9 cellular contexts compared by ENCODE assay signal in the genomic region with DNA sequence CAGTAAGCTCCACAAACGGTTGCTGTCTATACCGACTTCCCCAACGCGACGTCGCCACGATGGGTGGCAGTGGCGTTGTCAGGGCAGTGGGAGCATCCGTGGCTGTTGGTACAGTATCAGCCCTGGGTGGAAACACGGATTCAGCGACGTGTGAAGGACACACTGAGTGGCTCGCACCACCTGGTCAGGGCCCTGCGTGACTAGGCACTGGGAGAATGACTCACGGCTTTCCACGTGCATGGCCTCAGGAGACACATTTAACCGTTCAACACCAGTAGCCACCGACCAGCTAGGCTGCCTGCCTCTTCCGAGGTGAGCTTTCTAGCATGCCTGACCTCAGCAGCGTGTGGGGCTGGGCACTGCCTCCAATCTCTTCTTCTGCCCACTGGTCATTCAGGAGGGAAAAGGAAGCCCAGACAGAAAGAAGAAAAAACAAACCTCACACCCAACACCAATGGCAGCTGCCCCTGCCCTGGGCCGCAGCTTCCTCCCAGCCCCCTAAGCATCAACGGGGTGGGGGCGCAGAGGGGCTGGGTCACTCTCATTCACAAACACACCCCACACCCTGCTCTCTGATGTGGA. TPM values are rescaled to one million over a fixed set of nuclear protein-coding genes. Genes with fewer than 3 reads are reported as not detected.
DNase-seq lines count a peak whose midpoint lies in the region; ATAC-seq, FAIRE-seq and TF ChIP-seq lines count a peak whose summit lies in the region.
"Had no signal": no experiment of that assay in that cellular context is flagged by ENCODE, and none has a peak within 500 bp of the region (broad histone marks: within the 10 kb centered on the region; RNA-seq: fewer than 3 reads in every experiment).

No MANE protein-coding gene starts in this region.

- TF ChIP-seq RAD21 in A549 (conservative IDR thresholded peaks at IDR 0.05 in 1 of 2, IDR thresholded peaks at IDR 0.05 in 1 of 2) = no peak

- 49% methylated on average over 20 of the region's 23 CpGs for WGBS in A549 (ENCODE audit: missing lambda C conversion rate)

- H3K4me2 ChIP-seq in A549 (peak overlapping the region; percentile 59), osteoblast (ENCODE audit: insufficient read depth, low read length) (peak overlapping the region; percentile 66)

- no peak overlapping the region for H2AFZ ChIP-seq in osteoblast (ENCODE audit: low read length)

- ATAC-seq in A549 (peak; percentile 9 to 15; a peak in 5 of 6 replicates), GM19023 (IDR thresholded peaks at IDR 0.05; ENCODE audit: unreplicated experiment) (no peak), GM18867 (IDR thresholded peaks at IDR 0.05; ENCODE audit: unreplicated experiment) (no peak)

- H4K20me1 ChIP-seq in osteoblast (ENCODE audit: insufficient read depth, low read length) = peaks cover 18% of the 10 kb centered on the region

- H3K36me3 Mint-ChIP-seq in HFFc6 (ENCODE audit: low read depth) = peaks cover 92% of the 10 kb centered on the region

- peaks cover 85% of the 10 kb centered on the region for H3K36me3 ChIP-seq in osteoblast (ENCODE audit: insufficient read depth, low read length)

- peaks cover 100% of the 10 kb centered on the region for H3K79me2 ChIP-seq in osteoblast (ENCODE audit: insufficient read depth, low read length)

- POLR2A ChIA-PET in A549 (lab: Yijun Ruan, JAX) = interaction anchor here (2.0 kb wide), 1 partner anchor 24 kb away, joined by 6 read pairs; no protein-coding TSS in a partner anchor

- peaks cover 32% of the 10 kb centered on the region for H3K9me3 Mint-ChIP-seq in HFFc6

- H3K4me3 Mint-ChIP-seq in HFFc6 = peak overlapping the region; percentile 83

- H3K27ac Mint-ChIP-seq in HFFc6 = peak overlapping the region; percentile 99

- CTCF ChIA-PET in A549 (lab: Yijun Ruan, JAX) = interaction anchor here (0.8 to 4.4 kb wide), 4 partner anchors 22 to 133 kb away, joined by 3 to 24 read pairs (median 4); no protein-coding TSS in a partner anchor

- FAIRE-seq in A549 (lab: Jason Lieb, UNC) (no peak), H54 (lab: Jason Lieb, UNC) (no peak)
- FAIRE-seq: islet of Langerhans had no signal

- H3K4me1 Mint-ChIP-seq in HFFc6 (ENCODE audit: low read depth) = peaks cover 99% of the 10 kb centered on the region

- TF ChIP-seq POLR2A in A549 (IDR thresholded peaks at IDR 0.05; ENCODE audit: low read length) (no peak), H54 (IDR thresholded peaks at IDR 0.05; ENCODE audit: low read depth, low read length) (no peak)

- H3K27me3 Mint-ChIP-seq in HFFc6 (ENCODE audit: insufficient read depth) = peaks cover 85% of the 10 kb centered on the region

- peaks cover 92% of the 10 kb centered on the region for H3K4me1 ChIP-seq in A549
- peaks cover 99% of the 10 kb centered on the region for H3K4me1 ChIP-seq in osteoblast (ENCODE audit: insufficient read depth, low read length)

- no peaks in the 10 kb centered on the region for H3K27me3 ChIP-seq in osteoblast (ENCODE audit: insufficient read depth, low read length)

- H3K9me3 ChIP-seq in A549 = no peaks in the 10 kb centered on the region
- no peaks in the 10 kb centered on the region for H3K9me3 ChIP-seq in osteoblast (ENCODE audit: low read depth, low read length)

- H3K27ac ChIP-seq in A549 (peak overlapping the region; percentile 96 to 99), osteoblast (ENCODE audit: low read depth, low read length) (peak overlapping the region; percentile 99)

- no peak for TF ChIP-seq CTCF in A549 (IDR thresholded peaks at IDR 0.05)
- no peak for TF ChIP-seq CTCF in HFFc6 (IDR thresholded peaks at IDR 0.05)
- TF ChIP-seq CTCF in fibroblast of the aortic adventitia (IDR thresholded peaks at IDR 0.05; ENCODE audit: insufficient read depth, low read length) = no peak
- TF ChIP-seq CTCF in osteoblast (IDR thresholded peaks at IDR 0.05; ENCODE audit: extremely low read depth, low read depth, low read length) = no peak

- H3K4me3 ChIP-seq in A549 (no peak overlapping the region), fibroblast of the aortic adventitia (ENCODE audit: low read depth, low read length) (no peak overlapping the region), osteoblast (ENCODE audit: insufficient read depth, low read length) (peak overlapping the region; percentile 36)

- DNase-seq in A549 (ENCODE audit: low read depth in 1 of 2, low spot score in 1 of 2) = peak; percentile 14 to 68
- DNase-seq in HFFc6 = peak; percentile 91
- peak; percentile 77 for DNase-seq in activated CD8-positive, alpha-beta memory T cell treated with anti-CD3 and anti-CD28 coated beads, Interleukin-2, amount 50 U/mL, for 48 hours
- peak; percentile 73 for DNase-seq in fibroblast of the aortic adventitia (ENCODE audit: low read depth)
- DNase-seq in osteoblast (ENCODE audit: insufficient read length, low spot score, missing footprints) = peak; percentile 85
- no peak for DNase-seq in H54 (ENCODE audit: insufficient read length, low spot score)

- no peak for TF ChIP-seq EP300 in A549 (IDR thresholded peaks at IDR 0.05)

TF ChIP-seq in A549, 52 proteins besides CTCF, POLR2A, EP300 and RAD21 (continues in another document):
- TF ChIP-seq HOXB13 (CRISPR knock-in tag; IDR thresholded peaks at IDR 0.05; ENCODE audit: low read depth) (peak; percentile 71; the same call in 1 of the 2 replicates), ZC3H11A (IDR thresholded peaks at IDR 0.05) (no peak), TFCP2L1 (CRISPR knock-in tag; IDR thresholded peaks at IDR 0.05) (0 out of 2 replicates have a peak, but pooled peaks have one; percentile 37), RARB (CRISPR knock-in tag; IDR thresholded peaks at IDR 0.05) (peak; percentile 10; the same call in 1 of the 2 replicates), FOSL2 (IDR thresholded peaks at IDR 0.05) (no peak), FOSL2 (CRISPR knock-in tag; IDR thresholded peaks at IDR 0.05) (peak; percentile 82), CHD2 (IDR thresholded peaks at IDR 0.05; ENCODE audit: low read length, partially characterized antibody) (no peak), JUN (IDR thresholded peaks at IDR 0.05) (0 out of 5 replicates have a peak, but pooled peaks of 1 of the 2 experiments have one; percentile 8), MAZ (IDR thresholded peaks at IDR 0.05; ENCODE audit: borderline replicate concordance, low read depth, low read length) (no peak), NFE2L2 (conservative IDR thresholded peaks at IDR 0.05; ENCODE audit: low read length) (0 out of 2 replicates have a peak, but pooled peaks have one; percentile 4), EHF (CRISPR knock-in tag; IDR thresholded peaks at IDR 0.05) (peak; percentile 68; the same call in 1 of the 2 replicates), HOXB5 (CRISPR knock-in tag; IDR thresholded peaks at IDR 0.05) (peak; percentile 90; the same call in 1 of the 2 replicates)
- TF ChIP-seq, protein P1, sequence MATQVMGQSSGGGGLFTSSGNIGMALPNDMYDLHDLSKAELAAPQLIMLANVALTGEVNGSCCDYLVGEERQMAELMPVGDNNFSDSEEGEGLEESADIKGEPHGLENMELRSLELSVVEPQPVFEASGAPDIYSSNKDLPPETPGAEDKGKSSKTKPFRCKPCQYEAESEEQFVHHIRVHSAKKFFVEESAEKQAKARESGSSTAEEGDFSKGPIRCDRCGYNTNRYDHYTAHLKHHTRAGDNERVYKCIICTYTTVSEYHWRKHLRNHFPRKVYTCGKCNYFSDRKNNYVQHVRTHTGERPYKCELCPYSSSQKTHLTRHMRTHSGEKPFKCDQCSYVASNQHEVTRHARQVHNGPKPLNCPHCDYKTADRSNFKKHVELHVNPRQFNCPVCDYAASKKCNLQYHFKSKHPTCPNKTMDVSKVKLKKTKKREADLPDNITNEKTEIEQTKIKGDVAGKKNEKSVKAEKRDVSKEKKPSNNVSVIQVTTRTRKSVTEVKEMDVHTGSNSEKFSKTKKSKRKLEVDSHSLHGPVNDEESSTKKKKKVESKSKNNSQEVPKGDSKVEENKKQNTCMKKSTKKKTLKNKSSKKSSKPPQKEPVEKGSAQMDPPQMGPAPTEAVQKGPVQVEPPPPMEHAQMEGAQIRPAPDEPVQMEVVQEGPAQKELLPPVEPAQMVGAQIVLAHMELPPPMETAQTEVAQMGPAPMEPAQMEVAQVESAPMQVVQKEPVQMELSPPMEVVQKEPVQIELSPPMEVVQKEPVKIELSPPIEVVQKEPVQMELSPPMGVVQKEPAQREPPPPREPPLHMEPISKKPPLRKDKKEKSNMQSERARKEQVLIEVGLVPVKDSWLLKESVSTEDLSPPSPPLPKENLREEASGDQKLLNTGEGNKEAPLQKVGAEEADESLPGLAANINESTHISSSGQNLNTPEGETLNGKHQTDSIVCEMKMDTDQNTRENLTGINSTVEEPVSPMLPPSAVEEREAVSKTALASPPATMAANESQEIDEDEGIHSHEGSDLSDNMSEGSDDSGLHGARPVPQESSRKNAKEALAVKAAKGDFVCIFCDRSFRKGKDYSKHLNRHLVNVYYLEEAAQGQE (IDR thresholded peaks at IDR 0.05) = no peak
- TF ChIP-seq, protein P2, sequence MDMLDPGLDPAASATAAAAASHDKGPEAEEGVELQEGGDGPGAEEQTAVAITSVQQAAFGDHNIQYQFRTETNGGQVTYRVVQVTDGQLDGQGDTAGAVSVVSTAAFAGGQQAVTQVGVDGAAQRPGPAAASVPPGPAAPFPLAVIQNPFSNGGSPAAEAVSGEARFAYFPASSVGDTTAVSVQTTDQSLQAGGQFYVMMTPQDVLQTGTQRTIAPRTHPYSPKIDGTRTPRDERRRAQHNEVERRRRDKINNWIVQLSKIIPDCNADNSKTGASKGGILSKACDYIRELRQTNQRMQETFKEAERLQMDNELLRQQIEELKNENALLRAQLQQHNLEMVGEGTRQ (IDR thresholded peaks at IDR 0.05) = no peak
- TF ChIP-seq, protein P3, sequence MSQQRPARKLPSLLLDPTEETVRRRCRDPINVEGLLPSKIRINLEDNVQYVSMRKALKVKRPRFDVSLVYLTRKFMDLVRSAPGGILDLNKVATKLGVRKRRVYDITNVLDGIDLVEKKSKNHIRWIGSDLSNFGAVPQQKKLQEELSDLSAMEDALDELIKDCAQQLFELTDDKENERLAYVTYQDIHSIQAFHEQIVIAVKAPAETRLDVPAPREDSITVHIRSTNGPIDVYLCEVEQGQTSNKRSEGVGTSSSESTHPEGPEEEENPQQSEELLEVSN (IDR thresholded peaks at IDR 0.05; ENCODE audit: borderline replicate concordance, low read depth) = no peak

RNA-seq across cellular contexts. Expression of a gene that starts 59.0 kb away (rescaled TPM):
- polyA plus RNA-seq in A549 (2011; rRNA removed) (92.1 and 162 TPM in 2 replicates), A549 (2017; fragmentation: RNase III; extraction: RNeasy Plus Mini Kit Qiagen cat#74134 plus additional on column Dnase treatment) (158 to 215 TPM (median 167 TPM) in 3 replicates)
- polyA plus RNA-seq in A549 (2012; cell fraction: cytosol; rRNA removed) = 112 and 118 TPM in 2 replicates
- polyA plus RNA-seq in A549 (2012; cell fraction: nucleus; rRNA removed) = 202 and 239 TPM in 2 replicates
- polyA minus RNA-seq in A549 (2011; rRNA and poly(A)+ RNA removed) = 460 and 534 TPM in 2 replicates
- total RNA-seq in HFFc6 (2021; fragmentation: NEBNext Ultra II Directional; extraction: Animal tissue kit (Norgen Biotek cat#: 25700)) = 1,000 to 10,000 TPM in 2 of 6 experiments, 100 to 1,000 TPM in 4; 881 to 1,084 (median 937) TPM
- total RNA-seq in fibroblast of the aortic adventitia (ENCODE audit: low replicate concordance) (339 and 386 TPM in 2 replicates), osteoblast (796 and 964 TPM in 2 replicates)

Comparison
In these comparisons a context has a peak if more than half of its experiments do, and no peak if none do; other contexts are left out.
1. ATAC-seq: peak in A549 (2 of 2); none in GM19023 (single experiment) and GM18867 (single experiment).